9 cellular contexts compared by ENCODE assay signal in the genomic region with DNA sequence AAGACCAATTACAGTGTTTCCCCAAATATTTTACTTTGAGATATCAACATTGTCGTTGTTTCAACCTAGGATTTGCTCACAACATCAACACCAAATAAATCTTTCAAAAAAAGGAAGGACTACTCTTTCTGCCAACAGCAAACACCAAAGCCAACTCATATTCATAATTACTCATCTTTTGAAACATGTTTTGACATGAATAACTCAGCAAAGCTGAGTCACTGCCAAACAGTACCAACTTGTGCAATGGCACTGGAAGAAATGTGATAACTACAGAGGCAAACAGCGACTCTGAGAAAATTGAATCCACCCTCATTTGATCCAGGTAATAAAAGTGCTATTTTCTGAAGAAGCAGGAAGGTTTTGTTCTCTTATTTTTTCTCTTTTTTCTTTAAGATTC.
A peak's percentile ranks its signal among the peaks of the same experiment; 100 is the strongest.
DNase-seq lines count a peak whose midpoint lies in the region; ATAC-seq lines count a peak whose summit lies in the region.
"Had no signal": no experiment of that assay in that cellular context is flagged by ENCODE, and none has a peak within 500 bp of the region (broad histone marks: within the 10 kb centered on the region; RNA-seq: fewer than 3 reads in every experiment).

No MANE protein-coding gene starts in this region.

- no peak for ATAC-seq in HG03521 (IDR thresholded peaks at IDR 0.05; ENCODE audit: unreplicated experiment)
- no peak for ATAC-seq in GM19395 (IDR thresholded peaks at IDR 0.05; ENCODE audit: unreplicated experiment)
- ATAC-seq in GM18498 (IDR thresholded peaks at IDR 0.05; ENCODE audit: unreplicated experiment) = no peak

- DNase-seq in DMS79 treated with DMSO at 0.1 percent for 48 hours (lab: John Stamatoyannopoulos, UW) (peak; percentile 4), DMS79 (lab: John Stamatoyannopoulos, UW) (no peak), LHCN-M2 (ENCODE audit: low read depth) (peak; percentile 80), SIG-M5 (lab: John Stamatoyannopoulos, UW) (peak; percentile 28), renal cortical epithelial cell (ENCODE audit: low read depth) (peak; percentile 5)
- DNase-seq: activated effector memory CD4-positive, alpha-beta T cell treated with anti-CD3 and anti-CD28 coated beads, Interleukin-2, amount 50 U/mL, for 16 hours had no signal
